1 cellular context compared by ENCODE assay signal in the genomic region with DNA sequence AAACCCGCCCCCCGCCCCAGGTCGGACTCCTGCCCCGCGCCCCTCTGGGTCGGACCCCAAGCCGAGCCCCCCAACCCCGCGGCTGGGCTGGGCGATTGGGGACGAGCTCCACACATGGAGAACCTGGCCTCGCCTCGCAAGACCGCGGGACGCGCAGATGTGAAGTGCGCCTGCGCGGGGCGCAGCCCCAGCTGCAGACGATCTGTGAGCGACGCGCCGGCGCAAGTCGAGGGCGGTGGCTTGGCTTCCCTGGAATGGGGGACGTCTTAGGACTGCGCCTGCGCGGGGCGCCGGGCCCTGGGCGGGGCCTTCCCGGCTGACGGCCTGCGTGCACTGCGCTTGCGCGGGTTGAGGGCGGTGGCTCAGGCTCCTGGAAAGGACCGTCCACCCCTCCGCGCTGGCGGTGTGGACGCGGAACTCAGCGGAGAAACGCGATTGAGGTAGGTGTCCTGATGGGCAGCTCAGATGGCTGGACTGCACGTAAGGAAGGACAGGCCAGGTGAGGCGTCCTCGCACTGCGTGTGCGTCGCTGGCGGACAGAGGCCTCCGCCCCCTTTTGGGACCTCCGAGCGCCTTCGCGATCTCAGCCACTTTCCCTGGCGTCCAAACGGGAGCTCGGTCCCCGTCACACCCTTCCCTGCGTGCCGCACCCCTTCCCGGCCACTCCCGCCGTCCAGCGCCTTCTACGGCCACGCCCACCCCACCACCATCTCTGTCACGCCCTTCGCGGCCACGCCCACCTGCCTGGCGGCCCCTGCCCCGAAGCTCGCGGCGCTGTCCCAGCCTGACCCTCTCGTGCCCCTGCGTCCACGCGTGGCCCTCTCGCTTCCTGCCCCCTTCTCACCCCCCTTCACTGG.
A peak's percentile ranks its signal among the peaks of the same experiment; 100 is the strongest.
TF ChIP-seq lines count a peak whose summit lies in the region.

A gene (plus strand): TSS at position 351 of the 857 bp plus-strand sequence. CDS start 1,278 bp downstream, outside the sequence.

TF ChIP-seq in HepG2, 621 proteins besides CTCF, POLR2A, EP300 and RAD21 (continued from another document and continues in another):
- TF ChIP-seq ZFY (CRISPR knock-in tag; IDR thresholded peaks at IDR 0.05) (peak; percentile 84), KAT2B (IDR thresholded peaks at IDR 0.05; ENCODE audit: borderline replicate concordance, low read depth, low read length) (no peak), NCOA5 (CRISPR knock-in tag; IDR thresholded peaks at IDR 0.05) (no peak), ZFP36 (IDR thresholded peaks at IDR 0.05; ENCODE audit: borderline replicate concordance, low read depth, low read length, partially characterized antibody) (no peak), WIZ (CRISPR knock-in tag; IDR thresholded peaks at IDR 0.05) (no peak; the same call in 1 of the 2 replicates), SIN3A (IDR thresholded peaks at IDR 0.05; ENCODE audit: borderline replicate concordance, low read depth, low read length) (peak; percentile 81; the same call in 1 of the 2 replicates), STAT5B (CRISPR knock-in tag; IDR thresholded peaks at IDR 0.05) (no peak), FLYWCH1 (CRISPR knock-in tag; IDR thresholded peaks at IDR 0.05) (no peak), ZNF263 (CRISPR knock-in tag; IDR thresholded peaks at IDR 0.05) (peak; percentile 52), FOXK2 (IDR thresholded peaks at IDR 0.05) (no peak), ZNF644 (CRISPR knock-in tag; IDR thresholded peaks at IDR 0.05; ENCODE audit: low read depth) (no peak), NFKBIZ (CRISPR knock-in tag; IDR thresholded peaks at IDR 0.05) (no peak; the same call in 1 of the 2 replicates), RCOR2 (CRISPR knock-in tag; IDR thresholded peaks at IDR 0.05) (no peak), CHD4 (IDR thresholded peaks at IDR 0.05; ENCODE audit: borderline replicate concordance, low read length) (no peak), SMARCE1 (IDR thresholded peaks at IDR 0.05; ENCODE audit: borderline replicate concordance) (no peak), MED13 (CRISPR knock-in tag; IDR thresholded peaks at IDR 0.05) (no peak), ZFP36L1 (CRISPR knock-in tag; IDR thresholded peaks at IDR 0.05) (no peak), RARA (CRISPR knock-in tag; IDR thresholded peaks at IDR 0.05) (0 out of 2 replicates have a peak, but pooled peaks have one; percentile 38), ZSCAN9 (CRISPR knock-in tag; IDR thresholded peaks at IDR 0.05; ENCODE audit: borderline replicate concordance) (peak; percentile 61; the same call in 1 of the 2 replicates), ZNF260 (CRISPR knock-in tag; IDR thresholded peaks at IDR 0.05; ENCODE audit: borderline replicate concordance, low read depth) (no peak), NFIC (IDR thresholded peaks at IDR 0.05; ENCODE audit: low read length) (no peak), ZC3H13 (CRISPR knock-in tag; IDR thresholded peaks at IDR 0.05) (peak; percentile 58), PHB2 (IDR thresholded peaks at IDR 0.05; ENCODE audit: partially characterized antibody) (no peak), FOXK1 (CRISPR knock-in tag; IDR thresholded peaks at IDR 0.05; ENCODE audit: borderline replicate concordance, low read depth) (peak; percentile 9; the same call in 1 of the 2 replicates), ZNF326 (CRISPR knock-in tag; IDR thresholded peaks at IDR 0.05; ENCODE audit: borderline replicate concordance) (no peak), NFYB (CRISPR knock-in tag; IDR thresholded peaks at IDR 0.05) (peak; percentile 17; the same call in 1 of the 2 replicates), EEA1 (CRISPR knock-in tag; IDR thresholded peaks at IDR 0.05; ENCODE audit: borderline replicate concordance) (no peak; the same call in 1 of the 2 replicates), PHF21A (CRISPR knock-in tag; IDR thresholded peaks at IDR 0.05) (no peak), TEAD3 (CRISPR knock-in tag; optimal IDR thresholded peaks at IDR 0.05; ENCODE audit: borderline replicate concordance) (peak; percentile 90), ZMYM3 (CRISPR knock-in tag; IDR thresholded peaks at IDR 0.05) (peak; percentile 39; the same call in 1 of the 2 replicates), ZNF605 (CRISPR knock-in tag; IDR thresholded peaks at IDR 0.05) (no peak; the same call in 1 of the 2 replicates), ZNF12 (CRISPR knock-in tag; IDR thresholded peaks at IDR 0.05) (no peak), ZNF790 (CRISPR knock-in tag; IDR thresholded peaks at IDR 0.05; ENCODE audit: borderline replicate concordance) (peak; percentile 73; the same call in 1 of the 2 replicates), NCOA1 (CRISPR knock-in tag; IDR thresholded peaks at IDR 0.05) (0 out of 2 replicates have a peak, but pooled peaks have one; percentile 85), ZNF737 (CRISPR knock-in tag; IDR thresholded peaks at IDR 0.05; ENCODE audit: borderline replicate concordance) (no peak), ZNF496 (CRISPR knock-in tag; IDR thresholded peaks at IDR 0.05; ENCODE audit: insufficient replicate concordance) (no peak), ZNF703 (CRISPR knock-in tag; IDR thresholded peaks at IDR 0.05; ENCODE audit: borderline replicate concordance) (no peak), SOX5 (CRISPR knock-in tag; IDR thresholded peaks at IDR 0.05; ENCODE audit: borderline replicate concordance) (no peak), MYC (CRISPR knock-in tag; IDR thresholded peaks at IDR 0.05; ENCODE audit: borderline replicate concordance) (peak; percentile 66; the same call in 1 of the 2 replicates), RBM39 (IDR thresholded peaks at IDR 0.05; ENCODE audit: low read depth, low read length, poor library complexity, severe bottlenecking) (peak; percentile 85)
- TF ChIP-seq, protein P1, sequence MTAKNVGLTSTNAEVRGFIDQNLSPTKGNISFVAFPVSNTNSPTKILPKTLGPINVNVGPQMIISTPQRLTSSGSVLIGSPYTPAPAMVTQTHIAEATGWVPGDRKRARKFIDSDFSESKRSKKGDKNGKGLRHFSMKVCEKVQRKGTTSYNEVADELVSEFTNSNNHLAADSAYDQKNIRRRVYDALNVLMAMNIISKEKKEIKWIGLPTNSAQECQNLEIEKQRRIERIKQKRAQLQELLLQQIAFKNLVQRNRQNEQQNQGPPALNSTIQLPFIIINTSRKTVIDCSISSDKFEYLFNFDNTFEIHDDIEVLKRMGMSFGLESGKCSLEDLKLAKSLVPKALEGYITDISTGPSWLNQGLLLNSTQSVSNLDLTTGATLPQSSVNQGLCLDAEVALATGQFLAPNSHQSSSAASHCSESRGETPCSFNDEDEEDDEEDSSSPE (CRISPR knock-in tag; IDR thresholded peaks at IDR 0.05) = peak; percentile 83
- TF ChIP-seq, protein P2, sequence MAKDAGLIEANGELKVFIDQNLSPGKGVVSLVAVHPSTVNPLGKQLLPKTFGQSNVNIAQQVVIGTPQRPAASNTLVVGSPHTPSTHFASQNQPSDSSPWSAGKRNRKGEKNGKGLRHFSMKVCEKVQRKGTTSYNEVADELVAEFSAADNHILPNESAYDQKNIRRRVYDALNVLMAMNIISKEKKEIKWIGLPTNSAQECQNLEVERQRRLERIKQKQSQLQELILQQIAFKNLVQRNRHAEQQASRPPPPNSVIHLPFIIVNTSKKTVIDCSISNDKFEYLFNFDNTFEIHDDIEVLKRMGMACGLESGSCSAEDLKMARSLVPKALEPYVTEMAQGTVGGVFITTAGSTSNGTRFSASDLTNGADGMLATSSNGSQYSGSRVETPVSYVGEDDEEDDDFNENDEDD (CRISPR knock-in tag; IDR thresholded peaks at IDR 0.05; ENCODE audit: borderline replicate concordance) = peak; percentile 80; the same call in 1 of the 2 replicates
- TF ChIP-seq, protein P3, sequence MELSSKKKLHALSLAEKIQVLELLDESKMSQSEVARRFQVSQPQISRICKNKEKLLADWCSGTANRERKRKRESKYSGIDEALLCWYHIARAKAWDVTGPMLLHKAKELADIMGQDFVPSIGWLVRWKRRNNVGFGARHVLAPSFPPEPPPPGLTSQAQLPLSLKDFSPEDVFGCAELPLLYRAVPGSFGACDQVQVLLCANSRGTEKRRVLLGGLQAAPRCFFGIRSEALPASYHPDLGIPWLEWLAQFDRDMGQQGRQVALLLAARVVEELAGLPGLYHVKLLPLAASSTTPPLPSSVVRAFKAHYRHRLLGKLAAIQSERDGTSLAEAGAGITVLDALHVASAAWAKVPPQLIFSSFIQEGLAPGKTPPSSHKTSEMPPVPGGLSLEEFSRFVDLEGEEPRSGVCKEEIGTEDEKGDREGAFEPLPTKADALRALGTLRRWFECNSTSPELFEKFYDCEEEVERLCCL (CRISPR knock-in tag; IDR thresholded peaks at IDR 0.05; ENCODE audit: borderline replicate concordance) = peak; percentile 86; the same call in 1 of the 2 replicates
- TF ChIP-seq, protein P4, sequence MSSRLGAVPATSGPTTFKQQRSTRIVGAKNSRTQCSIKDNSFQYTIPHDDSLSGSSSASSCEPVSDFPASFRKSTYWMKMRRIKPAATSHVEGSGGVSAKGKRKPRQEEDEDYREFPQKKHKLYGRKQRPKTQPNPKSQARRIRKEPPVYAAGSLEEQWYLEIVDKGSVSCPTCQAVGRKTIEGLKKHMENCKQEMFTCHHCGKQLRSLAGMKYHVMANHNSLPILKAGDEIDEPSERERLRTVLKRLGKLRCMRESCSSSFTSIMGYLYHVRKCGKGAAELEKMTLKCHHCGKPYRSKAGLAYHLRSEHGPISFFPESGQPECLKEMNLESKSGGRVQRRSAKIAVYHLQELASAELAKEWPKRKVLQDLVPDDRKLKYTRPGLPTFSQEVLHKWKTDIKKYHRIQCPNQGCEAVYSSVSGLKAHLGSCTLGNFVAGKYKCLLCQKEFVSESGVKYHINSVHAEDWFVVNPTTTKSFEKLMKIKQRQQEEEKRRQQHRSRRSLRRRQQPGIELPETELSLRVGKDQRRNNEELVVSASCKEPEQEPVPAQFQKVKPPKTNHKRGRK (CRISPR knock-in tag; IDR thresholded peaks at IDR 0.05) = no peak
- TF ChIP-seq, protein P5, sequence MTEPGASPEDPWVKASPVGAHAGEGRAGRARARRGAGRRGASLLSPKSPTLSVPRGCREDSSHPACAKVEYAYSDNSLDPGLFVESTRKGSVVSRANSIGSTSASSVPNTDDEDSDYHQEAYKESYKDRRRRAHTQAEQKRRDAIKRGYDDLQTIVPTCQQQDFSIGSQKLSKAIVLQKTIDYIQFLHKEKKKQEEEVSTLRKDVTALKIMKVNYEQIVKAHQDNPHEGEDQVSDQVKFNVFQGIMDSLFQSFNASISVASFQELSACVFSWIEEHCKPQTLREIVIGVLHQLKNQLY (CRISPR knock-in tag; IDR thresholded peaks at IDR 0.05) = no peak
- TF ChIP-seq, protein P6, sequence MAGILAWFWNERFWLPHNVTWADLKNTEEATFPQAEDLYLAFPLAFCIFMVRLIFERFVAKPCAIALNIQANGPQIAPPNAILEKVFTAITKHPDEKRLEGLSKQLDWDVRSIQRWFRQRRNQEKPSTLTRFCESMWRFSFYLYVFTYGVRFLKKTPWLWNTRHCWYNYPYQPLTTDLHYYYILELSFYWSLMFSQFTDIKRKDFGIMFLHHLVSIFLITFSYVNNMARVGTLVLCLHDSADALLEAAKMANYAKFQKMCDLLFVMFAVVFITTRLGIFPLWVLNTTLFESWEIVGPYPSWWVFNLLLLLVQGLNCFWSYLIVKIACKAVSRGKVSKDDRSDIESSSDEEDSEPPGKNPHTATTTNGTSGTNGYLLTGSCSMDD (CRISPR knock-in tag; IDR thresholded peaks at IDR 0.05) = no peak
- TF ChIP-seq, protein P7, sequence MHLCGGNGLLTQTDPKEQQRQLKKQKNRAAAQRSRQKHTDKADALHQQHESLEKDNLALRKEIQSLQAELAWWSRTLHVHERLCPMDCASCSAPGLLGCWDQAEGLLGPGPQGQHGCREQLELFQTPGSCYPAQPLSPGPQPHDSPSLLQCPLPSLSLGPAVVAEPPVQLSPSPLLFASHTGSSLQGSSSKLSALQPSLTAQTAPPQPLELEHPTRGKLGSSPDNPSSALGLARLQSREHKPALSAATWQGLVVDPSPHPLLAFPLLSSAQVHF (CRISPR knock-in tag; IDR thresholded peaks at IDR 0.05) = no peak
- TF ChIP-seq, protein P8, sequence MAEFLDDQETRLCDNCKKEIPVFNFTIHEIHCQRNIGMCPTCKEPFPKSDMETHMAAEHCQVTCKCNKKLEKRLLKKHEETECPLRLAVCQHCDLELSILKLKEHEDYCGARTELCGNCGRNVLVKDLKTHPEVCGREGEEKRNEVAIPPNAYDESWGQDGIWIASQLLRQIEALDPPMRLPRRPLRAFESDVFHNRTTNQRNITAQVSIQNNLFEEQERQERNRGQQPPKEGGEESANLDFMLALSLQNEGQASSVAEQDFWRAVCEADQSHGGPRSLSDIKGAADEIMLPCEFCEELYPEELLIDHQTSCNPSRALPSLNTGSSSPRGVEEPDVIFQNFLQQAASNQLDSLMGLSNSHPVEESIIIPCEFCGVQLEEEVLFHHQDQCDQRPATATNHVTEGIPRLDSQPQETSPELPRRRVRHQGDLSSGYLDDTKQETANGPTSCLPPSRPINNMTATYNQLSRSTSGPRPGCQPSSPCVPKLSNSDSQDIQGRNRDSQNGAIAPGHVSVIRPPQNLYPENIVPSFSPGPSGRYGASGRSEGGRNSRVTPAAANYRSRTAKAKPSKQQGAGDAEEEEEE (CRISPR knock-in tag; IDR thresholded peaks at IDR 0.05; ENCODE audit: borderline replicate concordance) = no peak
- TF ChIP-seq, protein P9, sequence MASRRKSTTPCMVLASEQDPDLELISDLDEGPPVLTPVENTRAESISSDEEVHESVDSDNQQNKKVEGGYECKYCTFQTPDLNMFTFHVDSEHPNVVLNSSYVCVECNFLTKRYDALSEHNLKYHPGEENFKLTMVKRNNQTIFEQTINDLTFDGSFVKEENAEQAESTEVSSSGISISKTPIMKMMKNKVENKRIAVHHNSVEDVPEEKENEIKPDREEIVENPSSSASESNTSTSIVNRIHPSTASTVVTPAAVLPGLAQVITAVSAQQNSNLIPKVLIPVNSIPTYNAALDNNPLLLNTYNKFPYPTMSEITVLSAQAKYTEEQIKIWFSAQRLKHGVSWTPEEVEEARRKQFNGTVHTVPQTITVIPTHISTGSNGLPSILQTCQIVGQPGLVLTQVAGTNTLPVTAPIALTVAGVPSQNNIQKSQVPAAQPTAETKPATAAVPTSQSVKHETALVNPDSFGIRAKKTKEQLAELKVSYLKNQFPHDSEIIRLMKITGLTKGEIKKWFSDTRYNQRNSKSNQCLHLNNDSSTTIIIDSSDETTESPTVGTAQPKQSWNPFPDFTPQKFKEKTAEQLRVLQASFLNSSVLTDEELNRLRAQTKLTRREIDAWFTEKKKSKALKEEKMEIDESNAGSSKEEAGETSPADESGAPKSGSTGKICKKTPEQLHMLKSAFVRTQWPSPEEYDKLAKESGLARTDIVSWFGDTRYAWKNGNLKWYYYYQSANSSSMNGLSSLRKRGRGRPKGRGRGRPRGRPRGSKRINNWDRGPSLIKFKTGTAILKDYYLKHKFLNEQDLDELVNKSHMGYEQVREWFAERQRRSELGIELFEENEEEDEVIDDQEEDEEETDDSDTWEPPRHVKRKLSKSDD (CRISPR knock-in tag; IDR thresholded peaks at IDR 0.05; ENCODE audit: low read depth) = peak; percentile 85
- TF ChIP-seq, protein P10, sequence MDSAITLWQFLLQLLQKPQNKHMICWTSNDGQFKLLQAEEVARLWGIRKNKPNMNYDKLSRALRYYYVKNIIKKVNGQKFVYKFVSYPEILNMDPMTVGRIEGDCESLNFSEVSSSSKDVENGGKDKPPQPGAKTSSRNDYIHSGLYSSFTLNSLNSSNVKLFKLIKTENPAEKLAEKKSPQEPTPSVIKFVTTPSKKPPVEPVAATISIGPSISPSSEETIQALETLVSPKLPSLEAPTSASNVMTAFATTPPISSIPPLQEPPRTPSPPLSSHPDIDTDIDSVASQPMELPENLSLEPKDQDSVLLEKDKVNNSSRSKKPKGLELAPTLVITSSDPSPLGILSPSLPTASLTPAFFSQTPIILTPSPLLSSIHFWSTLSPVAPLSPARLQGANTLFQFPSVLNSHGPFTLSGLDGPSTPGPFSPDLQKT (CRISPR knock-in tag; IDR thresholded peaks at IDR 0.05; ENCODE audit: borderline replicate concordance) = no peak
